In the genomic region with DNA sequence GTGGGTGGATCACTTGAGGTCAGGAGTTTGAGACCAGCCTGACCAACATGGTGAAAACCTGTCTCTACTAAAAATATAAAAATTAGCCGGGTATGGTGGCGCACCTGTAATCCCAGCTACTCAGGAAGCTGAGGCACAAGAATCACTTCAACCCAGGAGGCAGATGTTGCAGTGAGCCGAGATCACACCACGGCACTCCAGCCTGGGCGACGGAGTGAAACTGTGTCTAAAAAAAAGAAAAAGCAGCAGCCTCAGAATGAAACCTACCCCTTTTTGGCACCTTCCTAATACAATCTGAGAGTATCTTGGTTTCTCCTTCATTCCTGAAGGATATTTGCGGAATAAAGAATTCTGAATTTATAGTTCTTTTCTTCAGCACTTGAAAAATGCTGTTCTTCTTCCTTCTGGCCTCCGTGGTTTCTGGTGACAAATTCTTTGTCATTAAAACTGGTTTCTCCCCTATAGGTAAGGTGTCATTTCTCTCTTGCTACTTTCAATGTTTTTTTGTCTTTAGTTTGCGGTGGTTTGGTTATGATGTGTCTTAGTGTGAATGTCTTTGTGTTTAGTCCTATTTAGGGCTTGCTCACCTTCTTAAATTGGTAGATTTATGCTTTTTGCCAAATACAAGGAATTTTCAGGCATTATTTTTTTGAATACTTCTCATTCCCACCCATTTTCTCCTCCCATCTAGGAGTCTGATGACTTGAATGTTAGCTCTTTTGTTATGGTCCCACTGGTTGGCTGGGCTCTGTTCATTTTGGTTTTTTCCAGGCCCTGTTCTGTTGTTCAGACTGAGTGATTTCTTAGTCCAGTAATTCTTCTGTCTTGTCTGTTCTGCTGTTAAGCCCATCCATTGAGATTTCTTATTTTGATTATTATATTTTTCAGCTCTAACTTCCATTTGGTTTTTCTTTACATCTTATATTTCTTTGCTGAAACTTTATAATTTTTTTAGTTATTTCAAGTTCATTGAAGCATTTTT, we compare ENCODE assay signal across 1 cellular context.
TF ChIP-seq lines count a peak whose summit lies in the region.

No MANE protein-coding gene starts in this region.

TF ChIP-seq in GM12878, 131 proteins besides CTCF, POLR2A, EP300 and RAD21:
- TF ChIP-seq ZSCAN29 (IDR thresholded peaks at IDR 0.05) (no peak), CEBPB (IDR thresholded peaks at IDR 0.05; ENCODE audit: borderline replicate concordance in 1 of 2, low read depth in 2 of 2, low read length in 2 of 2) (no peak), JUNB (IDR thresholded peaks at IDR 0.05) (peak; percentile 35; the same call in 1 of the 2 replicates), BRCA1 (IDR thresholded peaks at IDR 0.05; ENCODE audit: low read depth, low read length) (no peak), SPI1 (IDR thresholded peaks at IDR 0.05; ENCODE audit: borderline replicate concordance, insufficient read depth, low read depth, low read length) (no peak), NBN (IDR thresholded peaks at IDR 0.05) (peak; percentile 82), IKZF1 (conservative IDR thresholded peaks at IDR 0.05) (peak; percentile 11; the same call in 1 of the 2 replicates), RUNX3 (IDR thresholded peaks at IDR 0.05; ENCODE audit: low read length) (peak; percentile 63), MTA2 (IDR thresholded peaks at IDR 0.05; ENCODE audit: low read depth) (peak; percentile 87), MLLT1 (IDR thresholded peaks at IDR 0.05) (peak; percentile 54; the same call in 1 of the 2 replicates), MEF2B (IDR thresholded peaks at IDR 0.05; ENCODE audit: partially characterized antibody, poor library complexity, severe bottlenecking) (peak; percentile 53), IKZF2 (IDR thresholded peaks at IDR 0.05) (peak; percentile 69 to 74; a peak in 3 of 4 replicates), ATF7 (IDR thresholded peaks at IDR 0.05; ENCODE audit: low read depth) (peak; percentile 60), PKNOX1 (IDR thresholded peaks at IDR 0.05) (peak; percentile 15; the same call in 1 of the 2 replicates), MXI1 (IDR thresholded peaks at IDR 0.05; ENCODE audit: low read depth, low read length) (no peak), SKIL (IDR thresholded peaks at IDR 0.05; ENCODE audit: low read depth, poor library complexity, severe bottlenecking) (peak; percentile 49)
- TF ChIP-seq, protein P1, sequence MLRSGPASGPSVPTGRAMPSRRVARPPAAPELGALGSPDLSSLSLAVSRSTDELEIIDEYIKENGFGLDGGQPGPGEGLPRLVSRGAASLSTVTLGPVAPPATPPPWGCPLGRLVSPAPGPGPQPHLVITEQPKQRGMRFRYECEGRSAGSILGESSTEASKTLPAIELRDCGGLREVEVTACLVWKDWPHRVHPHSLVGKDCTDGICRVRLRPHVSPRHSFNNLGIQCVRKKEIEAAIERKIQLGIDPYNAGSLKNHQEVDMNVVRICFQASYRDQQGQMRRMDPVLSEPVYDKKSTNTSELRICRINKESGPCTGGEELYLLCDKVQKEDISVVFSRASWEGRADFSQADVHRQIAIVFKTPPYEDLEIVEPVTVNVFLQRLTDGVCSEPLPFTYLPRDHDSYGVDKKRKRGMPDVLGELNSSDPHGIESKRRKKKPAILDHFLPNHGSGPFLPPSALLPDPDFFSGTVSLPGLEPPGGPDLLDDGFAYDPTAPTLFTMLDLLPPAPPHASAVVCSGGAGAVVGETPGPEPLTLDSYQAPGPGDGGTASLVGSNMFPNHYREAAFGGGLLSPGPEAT (IDR thresholded peaks at IDR 0.05; ENCODE audit: low read depth), result peak; percentile 86
